1 cellular context compared by ENCODE assay signal in the genomic region with DNA sequence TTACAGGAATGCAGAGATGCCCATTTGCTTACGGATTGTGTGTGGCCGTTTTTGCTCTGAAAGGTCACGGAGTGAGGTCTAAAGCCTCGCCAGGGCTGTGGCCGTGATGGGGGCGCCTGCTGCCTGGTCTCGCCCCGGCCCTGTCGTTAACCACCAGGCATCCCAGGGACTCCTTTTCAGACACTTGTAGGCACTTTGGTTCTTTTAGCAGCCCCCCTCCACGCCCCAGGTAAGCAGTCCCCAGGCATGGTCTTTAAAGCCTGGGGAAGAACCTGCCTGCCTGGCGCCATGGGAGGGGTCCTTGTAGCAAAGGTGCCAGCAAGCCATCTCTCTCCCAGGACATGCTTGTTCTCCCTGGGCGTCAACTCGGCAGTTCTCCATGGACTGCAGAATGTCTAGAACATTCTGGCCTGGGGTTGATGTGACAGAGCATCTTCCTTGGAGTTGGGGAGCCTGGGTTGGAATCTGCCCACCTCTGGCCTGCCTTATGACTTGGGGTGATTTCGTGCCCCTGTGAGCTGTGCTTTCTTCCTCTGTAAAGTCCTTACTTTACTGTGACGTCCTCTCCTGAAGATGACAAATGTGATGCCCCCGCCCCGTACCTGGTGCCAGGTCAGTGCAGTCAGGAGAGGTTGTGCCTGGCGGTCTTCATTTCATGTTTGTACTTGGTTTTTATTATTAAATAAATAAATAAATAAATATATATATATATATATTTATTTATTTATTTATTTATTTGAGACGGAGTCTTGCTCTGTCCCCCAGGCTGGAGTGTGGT.
TF ChIP-seq lines count a peak whose summit lies in the region.

No MANE protein-coding gene starts in this region.

TF ChIP-seq in K562, 482 proteins besides CTCF, POLR2A, EP300 and RAD21:
- TF ChIP-seq, protein P1, sequence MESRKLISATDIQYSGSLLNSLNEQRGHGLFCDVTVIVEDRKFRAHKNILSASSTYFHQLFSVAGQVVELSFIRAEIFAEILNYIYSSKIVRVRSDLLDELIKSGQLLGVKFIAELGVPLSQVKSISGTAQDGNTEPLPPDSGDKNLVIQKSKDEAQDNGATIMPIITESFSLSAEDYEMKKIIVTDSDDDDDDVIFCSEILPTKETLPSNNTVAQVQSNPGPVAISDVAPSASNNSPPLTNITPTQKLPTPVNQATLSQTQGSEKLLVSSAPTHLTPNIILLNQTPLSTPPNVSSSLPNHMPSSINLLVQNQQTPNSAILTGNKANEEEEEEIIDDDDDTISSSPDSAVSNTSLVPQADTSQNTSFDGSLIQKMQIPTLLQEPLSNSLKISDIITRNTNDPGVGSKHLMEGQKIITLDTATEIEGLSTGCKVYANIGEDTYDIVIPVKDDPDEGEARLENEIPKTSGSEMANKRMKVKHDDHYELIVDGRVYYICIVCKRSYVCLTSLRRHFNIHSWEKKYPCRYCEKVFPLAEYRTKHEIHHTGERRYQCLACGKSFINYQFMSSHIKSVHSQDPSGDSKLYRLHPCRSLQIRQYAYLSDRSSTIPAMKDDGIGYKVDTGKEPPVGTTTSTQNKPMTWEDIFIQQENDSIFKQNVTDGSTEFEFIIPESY (CRISPR knock-in tag; IDR thresholded peaks at IDR 0.05), result 0 out of 2 replicates have a peak, but pooled peaks have one; percentile 26
- TF ChIP-seq MED1 (CRISPR knock-in tag; IDR thresholded peaks at IDR 0.05; ENCODE audit: borderline replicate concordance), result 0 out of 2 replicates have a peak, but pooled peaks have one; percentile 19
- no peak for TF ChIP-seq FOXA3 (CRISPR knock-in tag; conservative IDR thresholded peaks at IDR 0.05 in 1 of 2, IDR thresholded peaks at IDR 0.05 in 1 of 2)
TF ChIP-seq in K562: peak in this region for 2.
